Comparison of ENCODE assay signal across 9 cellular contexts in the genomic region with DNA sequence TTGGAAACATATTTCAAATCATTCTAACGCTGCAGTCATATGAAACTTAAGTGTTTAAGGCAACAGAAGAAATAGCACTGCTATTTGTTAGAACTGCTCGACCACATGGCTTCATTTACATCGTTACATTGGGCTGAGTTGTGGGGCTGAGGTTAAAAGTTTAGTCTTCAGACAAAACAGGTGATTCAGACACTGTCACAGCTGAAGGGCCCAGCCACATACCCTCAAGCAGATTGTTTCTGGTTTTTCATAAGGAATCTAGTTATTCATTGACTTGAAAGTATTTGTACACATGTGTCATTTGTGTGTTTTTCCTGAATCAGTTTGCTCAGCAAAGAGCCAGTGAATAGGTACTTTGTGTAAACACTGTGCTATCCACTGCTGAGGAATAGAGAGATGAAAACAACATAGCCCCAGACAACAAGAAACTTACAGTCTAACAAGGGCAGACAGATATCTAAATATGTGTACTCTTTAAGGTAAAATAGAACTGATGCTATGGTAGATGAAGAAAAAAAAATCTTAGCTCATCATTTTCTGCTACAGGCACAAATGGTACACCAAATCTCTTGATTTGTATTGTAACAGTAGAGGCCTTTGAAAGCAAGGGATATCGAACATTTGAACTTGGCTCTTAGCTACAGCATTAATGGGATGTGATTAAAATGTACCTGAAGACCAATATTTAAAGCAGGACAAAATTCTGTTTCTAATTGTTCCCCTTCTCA.
DNase-seq lines count a peak whose midpoint lies in the region; ATAC-seq, FAIRE-seq and TF ChIP-seq lines count a peak whose summit lies in the region.
"Had no signal": no experiment of that assay in that cellular context is flagged by ENCODE, and none has a peak within 500 bp of the region (broad histone marks: within the 10 kb centered on the region; RNA-seq: fewer than 3 reads in every experiment).

No MANE protein-coding gene starts in this region.

- DNase-seq in AG10803 (ENCODE audit: low read depth) (peak; percentile 54), PC-3 (peak; percentile 96), SHP77 (lab: John Stamatoyannopoulos, UW) (no peak), amygdala (lab: John Stamatoyannopoulos, UW) (no peak), NAMALWA (ENCODE audit: low spot score) (no peak)
- DNase-seq: activated naive CD4-positive, alpha-beta T cell treated with Interleukin-2 at 50 U/mL for 16 hours had no signal

- H4K20me1 ChIP-seq in PC-3 (ENCODE audit: low read length): no peaks in the 10 kb centered on the region

- H3K9me2 ChIP-seq in PC-3 (replicated peaks; ENCODE audit: low read length): no peaks in the 10 kb centered on the region

- peak overlapping the region; percentile 60 for H3K9ac ChIP-seq in PC-3 (ENCODE audit: low read length)

- no peak overlapping the region for H3K4me3 ChIP-seq in AG10803 (ENCODE audit: low read length)
- H3K4me3 ChIP-seq in PC-3 (ENCODE audit: low read length): no peak overlapping the region

- no TSS peak for BruUV-seq in PC-3 (replicated peaks; lab: Mats Ljungman, UMichigan)

- peak; percentile 97 for FAIRE-seq in islet of Langerhans (lab: Jason Lieb, UNC)

- H3K4me2 ChIP-seq in PC-3 (ENCODE audit: low read length): peak overlapping the region; percentile 60

- intact Hi-C loops in PC-3 (cut with micrococcal nuclease): loop anchor here (1.0 to 5.0 kb wide), 5 partner anchors 248 to 927 kb away; no protein-coding TSS in a partner anchor

- H3K9me3 ChIP-seq in PC-3 (ENCODE audit: low read length): no peaks in the 10 kb centered on the region

- no peak overlapping the region for H2AFZ ChIP-seq in PC-3 (ENCODE audit: low read length)

- H3F3A ChIP-seq in PC-3 (ENCODE audit: low read length, unreplicated experiment): no peaks in the 10 kb centered on the region

- no peak for TF ChIP-seq CTCF in AG10803 (conservative IDR thresholded peaks at IDR 0.05; ENCODE audit: low read length)
- no peak for TF ChIP-seq CTCF in PC-3 (conservative IDR thresholded peaks at IDR 0.05; ENCODE audit: low read depth, low read length)

- H3K27ac ChIP-seq in PC-3 (ENCODE audit: low read length): peak overlapping the region; percentile 92

- H3K36me3 ChIP-seq in PC-3 (ENCODE audit: low read depth, low read length): no peaks in the 10 kb centered on the region

- ATAC-seq in GM21825 (IDR thresholded peaks at IDR 0.05; ENCODE audit: unreplicated experiment) (peak; percentile 69), PC-3 (peak; percentile 95), HG03039 (IDR thresholded peaks at IDR 0.05; ENCODE audit: unreplicated experiment) (no peak)

- no peaks in the 10 kb centered on the region for H3K27me3 ChIP-seq in PC-3 (ENCODE audit: low read length)

- CTCF ChIA-PET in PC-3 (lab: Charles Lee): interaction anchor here (0.7 kb wide), 1 partner anchor 838 kb away, joined by 3 read pairs; no protein-coding TSS in a partner anchor

- no peaks in the 10 kb centered on the region for H3K79me2 ChIP-seq in PC-3 (ENCODE audit: low read length)

- POLR2A ChIA-PET in PC-3 (lab: Charles Lee; ENCODE audit: unreplicated experiment): no interaction called here

- peaks cover 40% of the 10 kb centered on the region for H3K4me1 ChIP-seq in PC-3 (ENCODE audit: insufficient read depth, low read length)

Comparison
In these comparisons a context has a peak if more than half of its experiments do, and no peak if none do; other contexts are left out.
1. DNase-seq: peak in AG10803 (single experiment) and PC-3 (single experiment); none in SHP77 (0 of 2), amygdala (0 of 56) and NAMALWA (single experiment).